Comparison of ENCODE assay signal across 24 cellular contexts in the genomic region with DNA sequence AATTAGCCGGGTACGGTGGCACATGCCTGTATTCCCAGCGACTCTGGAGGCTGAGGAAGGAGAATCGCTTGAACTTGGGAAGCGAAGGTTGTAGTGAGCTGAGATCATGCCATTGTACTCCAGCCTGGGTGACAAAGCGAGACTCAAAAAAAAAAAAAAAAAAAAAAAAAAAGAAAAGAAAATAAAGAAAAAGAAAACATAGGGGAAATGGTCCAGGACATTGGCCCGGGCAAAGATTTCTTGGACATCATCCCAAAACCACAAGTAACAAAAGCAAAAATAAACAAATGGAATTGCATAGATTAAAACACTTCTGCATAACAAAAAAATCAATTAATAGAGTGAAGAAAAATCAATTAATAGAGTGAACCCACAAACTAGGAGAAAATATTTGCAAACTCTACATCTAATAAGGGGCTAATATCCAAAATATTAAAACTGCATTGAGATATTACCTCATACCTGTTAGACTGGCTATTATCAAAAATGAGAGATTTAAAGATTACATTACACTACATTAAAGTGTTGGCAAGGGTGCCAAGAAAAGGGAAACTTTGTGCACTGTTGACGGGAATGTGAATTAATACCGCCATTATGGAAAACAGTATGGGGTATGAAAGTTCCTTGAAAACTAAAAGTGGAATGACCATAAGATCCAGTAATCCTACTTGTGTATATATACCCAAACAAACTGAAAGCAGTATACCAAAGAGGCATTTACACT. TPM values are rescaled to one million over a fixed set of nuclear protein-coding genes. Genes with fewer than 3 reads are reported as not detected.
DNase-seq lines count a peak whose midpoint lies in the region; ATAC-seq and TF ChIP-seq lines count a peak whose summit lies in the region.
"Had no signal": no experiment of that assay in that cellular context is flagged by ENCODE, and none has a peak within 500 bp of the region (broad histone marks: within the 10 kb centered on the region; RNA-seq: fewer than 3 reads in every experiment).

No MANE protein-coding gene starts in this region.

- H3K36me3 ChIP-seq in HEK293 (ENCODE audit: control insufficient read depth in 2 of 2, insufficient read depth in 1 of 2, low read length in 2 of 2) (no peaks in the 10 kb centered on the region), right lobe of liver (no peaks in the 10 kb centered on the region), esophagus squamous epithelium (no peaks in the 10 kb centered on the region)
- H3K36me3 ChIP-seq: BLaER1, SJSA1 had no signal

- H3K27ac ChIP-seq in C4-2B (peak overlapping the region; percentile 18), HEK293 (ENCODE audit: extremely low read depth, low read depth, low read length) (no peak overlapping the region), right lobe of liver (peak overlapping the region in 1 of 3 donors; percentile 42), esophagus squamous epithelium (no peak overlapping the region)
- H3K27ac ChIP-seq: BLaER1, KMS-11, SJSA1 had no signal

- H3K9me3 ChIP-seq in HEK293 (ENCODE audit: control insufficient read depth, insufficient read depth, low read depth, low read length) (no peaks in the 10 kb centered on the region), right lobe of liver (no peaks in the 10 kb centered on the region), esophagus squamous epithelium (no peaks in the 10 kb centered on the region)
- H3K9me3 ChIP-seq: BLaER1, SJSA1 had no signal

- peak; percentile 36 to 66 (median 50) for ATAC-seq in right lobe of liver
- ATAC-seq: GM12878 had no signal

- TF ChIP-seq CTCF in C4-2B (conservative IDR thresholded peaks at IDR 0.05) (no peak), HEK293 (tag by site-specific recombination; IDR thresholded peaks at IDR 0.05) (no peak), cardiac fibroblast (IDR thresholded peaks at IDR 0.05; ENCODE audit: low read depth, low read length) (no peak), right lobe of liver (IDR thresholded peaks at IDR 0.05) (no peak), esophagus squamous epithelium (IDR thresholded peaks at IDR 0.05) (no peak)

- DNase-seq in cardiac fibroblast (ENCODE audit: low read depth in 2 of 2): peak; percentile 26 to 42
- no peak for DNase-seq in right lobe of liver
- DNase-seq in esophagus squamous epithelium (lab: John Stamatoyannopoulos, UW): no peak
- DNase-seq in activated CD4-positive, alpha-beta T cell treated with anti-CD3 and anti-CD28 coated beads, Interleukin-2, amount 50 U/mL, for 1 hour: no peak
- no peak for DNase-seq in iPS-NIHi11 (ENCODE audit: low spot score)
- no peak for DNase-seq in HT-29 (ENCODE audit: low spot score)
- DNase-seq: CD4-positive, alpha-beta T cell; GDM1; NCI-H1092; NCI-H1417 treated with DMSO at 0.1 percent for 48 hours; NCI-H187; NCI-H2081 treated with DMSO at 0.1 percent for 48 hours; NCI-H2171; NCI-H226; NCI-H510A; NCI-H69; Right ventricle myocardium superior; RPMI8226 had no signal

- CTCF ChIA-PET in HEK293 (lab: Yijun Ruan, JAX): no interaction called here

- H3K4me1 ChIP-seq in HEK293 (ENCODE audit: control insufficient read depth, insufficient read depth, low read length) (peaks cover 3% of the 10 kb centered on the region; the same call in 1 of the 2 replicates), right lobe of liver (peaks cover 0 to 18% (median 7%) of the 10 kb centered on the region in 4 donors), esophagus squamous epithelium (peaks cover 0 to under 1% (median 0%) of the 10 kb centered on the region in 3 donors)
- H3K4me1 ChIP-seq: BLaER1, SJSA1 had no signal

- intact Hi-C loops in right lobe of liver (cut with DNase I) (no loop called here), esophagus squamous epithelium (cut with DNase I) (no loop called here)

- H3K4me3 ChIP-seq in HEK293 (ENCODE audit: low read depth, low read length) (no peak overlapping the region), cardiac fibroblast (replicated peaks in 1 of 2; ENCODE audit: low read depth in 2 of 2, low read length in 2 of 2) (no peak overlapping the region), right lobe of liver (no peak overlapping the region), esophagus squamous epithelium (no peak overlapping the region)
- H3K4me3 ChIP-seq: BLaER1, GM12878, SJSA1 had no signal

- TF ChIP-seq POLR2A in right lobe of liver (IDR thresholded peaks at IDR 0.05): no peak
- no peak for TF ChIP-seq POLR2A in esophagus squamous epithelium (IDR thresholded peaks at IDR 0.05)

- H3K27me3 ChIP-seq in right lobe of liver (no peaks in the 10 kb centered on the region), esophagus squamous epithelium (peaks cover 0 to 31% (median 0%) of the 10 kb centered on the region in 4 donors)
- H3K27me3 ChIP-seq: BLaER1, SJSA1 had no signal

- WGBS in right lobe of liver (ENCODE audit: insufficient coverage, low coverage, low lambda C conversion rate, missing lambda C conversion rate): 39% methylated on average over 9 of the region's 9 CpGs
- WGBS in esophagus squamous epithelium, 2 donors: 65% methylated on average over 9 of the region's 9 CpGs

- POLR2A ChIA-PET in HEK293 (lab: Yijun Ruan, JAX): interaction anchor here (0.6 kb wide), 1 partner anchor 35 kb away, joined by 6 read pairs; no protein-coding TSS in a partner anchor

TF ChIP-seq in HEK293, 187 proteins besides CTCF, POLR2A, EP300 and RAD21 (continues in another document):
- TF ChIP-seq ZEB2 (tag by site-specific recombination; IDR thresholded peaks at IDR 0.05): no peak
- TF ChIP-seq SCRT2 (tag by site-specific recombination; IDR thresholded peaks at IDR 0.05): peak; percentile 52; the same call in 1 of the 2 replicates
- 0 out of 2 replicates have a peak, but pooled peaks have one; percentile 7 for TF ChIP-seq GFI1B (tag by site-specific recombination; IDR thresholded peaks at IDR 0.05)
- TF ChIP-seq ZNF391 (tag by site-specific recombination; IDR thresholded peaks at IDR 0.05; ENCODE audit: borderline replicate concordance, low read depth): no peak
- peak; percentile 55 for TF ChIP-seq ZNF843 (tag by site-specific recombination; IDR thresholded peaks at IDR 0.05)
- TF ChIP-seq ZXDB (tag by site-specific recombination; IDR thresholded peaks at IDR 0.05): peak; percentile 38; the same call in 1 of the 2 replicates
- TF ChIP-seq ZBTB20 (tag by site-specific recombination; IDR thresholded peaks at IDR 0.05): peak; percentile 66
- TF ChIP-seq WT1 (tag by site-specific recombination; IDR thresholded peaks at IDR 0.05): peak; percentile 35; the same call in 1 of the 2 replicates
- peak; percentile 44 for TF ChIP-seq ZNF629 (tag by site-specific recombination; IDR thresholded peaks at IDR 0.05)
- TF ChIP-seq ZFP3 (tag by site-specific recombination; IDR thresholded peaks at IDR 0.05; ENCODE audit: low read depth): no peak
- peak; percentile 57; the same call in 1 of the 2 replicates for TF ChIP-seq ZNF558 (tag by site-specific recombination; IDR thresholded peaks at IDR 0.05)
- no peak for TF ChIP-seq ZNF174 (tag by site-specific recombination; IDR thresholded peaks at IDR 0.05)
- peak; percentile 64; the same call in 1 of the 2 replicates for TF ChIP-seq ZBTB17 (tag by site-specific recombination; IDR thresholded peaks at IDR 0.05)
- 0 out of 2 replicates have a peak, but pooled peaks have one; percentile 52 for TF ChIP-seq ZNF223 (tag by site-specific recombination; IDR thresholded peaks at IDR 0.05)
- TF ChIP-seq, protein P1, sequence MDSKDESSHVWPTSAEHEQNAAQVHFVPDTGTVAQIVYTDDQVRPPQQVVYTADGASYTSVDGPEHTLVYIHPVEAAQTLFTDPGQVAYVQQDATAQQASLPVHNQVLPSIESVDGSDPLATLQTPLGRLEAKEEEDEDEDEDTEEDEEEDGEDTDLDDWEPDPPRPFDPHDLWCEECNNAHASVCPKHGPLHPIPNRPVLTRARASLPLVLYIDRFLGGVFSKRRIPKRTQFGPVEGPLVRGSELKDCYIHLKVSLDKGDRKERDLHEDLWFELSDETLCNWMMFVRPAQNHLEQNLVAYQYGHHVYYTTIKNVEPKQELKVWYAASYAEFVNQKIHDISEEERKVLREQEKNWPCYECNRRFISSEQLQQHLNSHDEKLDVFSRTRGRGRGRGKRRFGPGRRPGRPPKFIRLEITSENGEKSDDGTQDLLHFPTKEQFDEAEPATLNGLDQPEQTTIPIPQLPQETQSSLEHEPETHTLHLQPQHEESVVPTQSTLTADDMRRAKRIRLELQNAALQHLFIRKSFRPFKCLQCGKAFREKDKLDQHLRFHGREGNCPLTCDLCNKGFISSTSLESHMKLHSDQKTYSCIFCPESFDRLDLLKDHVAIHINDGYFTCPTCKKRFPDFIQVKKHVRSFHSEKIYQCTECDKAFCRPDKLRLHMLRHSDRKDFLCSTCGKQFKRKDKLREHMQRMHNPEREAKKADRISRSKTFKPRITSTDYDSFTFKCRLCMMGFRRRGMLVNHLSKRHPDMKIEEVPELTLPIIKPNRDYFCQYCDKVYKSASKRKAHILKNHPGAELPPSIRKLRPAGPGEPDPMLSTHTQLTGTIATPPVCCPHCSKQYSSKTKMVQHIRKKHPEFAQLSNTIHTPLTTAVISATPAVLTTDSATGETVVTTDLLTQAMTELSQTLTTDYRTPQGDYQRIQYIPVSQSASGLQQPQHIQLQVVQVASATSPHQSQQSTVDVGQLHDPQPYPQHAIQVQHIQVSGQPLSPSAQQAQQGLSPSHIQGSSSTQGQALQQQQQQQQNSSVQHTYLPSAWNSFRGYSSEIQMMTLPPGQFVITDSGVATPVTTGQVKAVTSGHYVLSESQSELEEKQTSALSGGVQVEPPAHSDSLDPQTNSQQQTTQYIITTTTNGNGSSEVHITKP (tag by site-specific recombination; IDR thresholded peaks at IDR 0.05): peak; percentile 67
- 0 out of 2 replicates have a peak, but pooled peaks have one; percentile 49 for TF ChIP-seq SCRT1 (tag by site-specific recombination; IDR thresholded peaks at IDR 0.05; ENCODE audit: borderline replicate concordance)
- 0 out of 2 replicates have a peak, but pooled peaks have one; percentile 19 for TF ChIP-seq ZNF121 (tag by site-specific recombination; IDR thresholded peaks at IDR 0.05)
- peak; percentile 33; the same call in 1 of the 2 replicates for TF ChIP-seq KLF8 (tag by site-specific recombination; IDR thresholded peaks at IDR 0.05)
- no peak for TF ChIP-seq ZNF394 (tag by site-specific recombination; IDR thresholded peaks at IDR 0.05; ENCODE audit: borderline replicate concordance)
- TF ChIP-seq ZNF239 (tag by site-specific recombination; IDR thresholded peaks at IDR 0.05): no peak
- 0 out of 2 replicates have a peak, but pooled peaks have one; percentile 14 for TF ChIP-seq ZNF366 (tag by site-specific recombination; conservative IDR thresholded peaks at IDR 0.05)

RNA-seq across cellular contexts. Expression of gene ABCC4, which starts 18.5 kb away (rescaled TPM):
- total RNA-seq in right lobe of liver (1 to 10 TPM; 1.1 to 4.9 (median 3.8) TPM), esophagus squamous epithelium (10 to 100 TPM in 1 of 4 donors, 1 to 10 TPM in 3; 2.5 to 12.6 (median 6.0) TPM)
- total RNA-seq in HT-29 (2014; rRNA removed; shearing (Covaris generic)): 24.0 and 28.1 TPM in 2 replicates

Comparison
In these comparisons a context has a peak if more than half of its experiments do, and no peak if none do; other contexts are left out.
1. DNase-seq: peak in cardiac fibroblast (2 of 2); none in right lobe of liver (0 of 3), esophagus squamous epithelium (single experiment), activated CD4-positive, alpha-beta T cell treated with anti-CD3 and anti-CD28 coated beads, Interleukin-2, amount 50 U/mL, for 1 hour (single experiment), iPS-NIHi11 (single experiment) and HT-29 (single experiment).